In the genomic region with DNA sequence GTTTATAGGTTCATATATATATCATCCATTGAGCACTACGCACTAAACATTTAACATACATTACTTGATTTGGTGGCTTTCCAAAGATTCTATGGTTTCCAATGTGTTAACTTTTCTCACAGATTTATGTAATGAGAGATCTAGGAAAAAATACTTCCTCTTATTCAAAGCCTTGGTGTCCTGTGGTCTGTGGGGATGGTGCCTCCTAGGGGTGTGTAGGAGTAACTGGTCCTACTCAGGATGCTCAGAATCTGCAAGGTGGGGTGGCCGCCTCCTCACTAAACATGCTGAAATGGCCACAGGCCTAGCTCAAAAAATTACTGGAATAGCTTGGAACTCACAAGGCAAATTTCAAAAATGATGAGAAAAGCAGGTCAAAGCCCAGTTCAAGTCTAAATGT, we compare ENCODE assay signal across 8 cellular contexts. TPM values are rescaled to one million over a fixed set of nuclear protein-coding genes. Genes with fewer than 3 reads are reported as not detected.
A peak's percentile ranks its signal among the peaks of the same experiment; 100 is the strongest.
DNase-seq lines count a peak whose midpoint lies in the region; ATAC-seq and TF ChIP-seq lines count a peak whose summit lies in the region.

No MANE protein-coding gene starts in this region.

- H3K9me3 Mint-ChIP-seq in stimulated activated naive CD8-positive, alpha-beta T cell treated with anti-CD3 and anti-CD28 coated beads, Interleukin-15, amount 100 ng/mL, for 72 hours: no peaks in the 10 kb centered on the region

- H3K9me3 ChIP-seq in AG04450 (ENCODE audit: control insufficient read depth, insufficient read depth, low read length): peaks cover 4% of the 10 kb centered on the region; the same call in 1 of the 2 replicates

- H3K4me1 Mint-ChIP-seq in stimulated activated naive CD8-positive, alpha-beta T cell treated with anti-CD3 and anti-CD28 coated beads, Interleukin-15, amount 100 ng/mL, for 72 hours: peaks cover 91% of the 10 kb centered on the region

- no peak overlapping the region for H3K4me3 ChIP-seq in AG04450 (ENCODE audit: low read depth, low read length)

- CTCF ChIA-PET in AG04450 (lab: Charles Lee): interaction anchor here (1.7 to 3.2 kb wide), 4 partner anchors 10 to 89 kb away, joined by 4 to 15 read pairs (median 10); no protein-coding TSS in a partner anchor

- peak; percentile 33 for TF ChIP-seq CTCF in AG04450 (IDR thresholded peaks at IDR 0.05; ENCODE audit: low read depth, low read length)
- peak; percentile 67 for TF ChIP-seq CTCF in GM12874 (IDR thresholded peaks at IDR 0.05; ENCODE audit: insufficient read depth, low read depth, low read length)
- TF ChIP-seq CTCF in foreskin keratinocyte (conservative IDR thresholded peaks at IDR 0.05): peak; percentile 50

- no peak overlapping the region for H3K27ac ChIP-seq in AG04450 (ENCODE audit: low read depth, low read length)
- H3K27ac ChIP-seq in foreskin keratinocyte: no peak overlapping the region

- H3K4me1 ChIP-seq in foreskin keratinocyte: peaks cover under 1% of the 10 kb centered on the region

- POLR2A ChIA-PET in AG04450 (lab: Yijun Ruan, JAX): no interaction called here

- H3K27ac Mint-ChIP-seq in stimulated activated naive CD8-positive, alpha-beta T cell treated with anti-CD3 and anti-CD28 coated beads, Interleukin-15, amount 100 ng/mL, for 72 hours: no peak overlapping the region

- DNase-seq in AG04450 (ENCODE audit: low read depth, low spot score): no peak
- peak; percentile 46 for DNase-seq in SIG-M5 (lab: John Stamatoyannopoulos, UW)
- DNase-seq in foreskin keratinocyte: no peak
- DNase-seq in stimulated activated naive CD8-positive, alpha-beta T cell treated with anti-CD3 and anti-CD28 coated beads, Interleukin-15, amount 100 ng/mL, for 72 hours: no peak
- no peak for DNase-seq in NCI-H1048 (lab: John Stamatoyannopoulos, UW)
- no peak for DNase-seq in EL

- ATAC-seq in foreskin keratinocyte: no peak
- peak; percentile 57 for ATAC-seq in stimulated activated naive CD8-positive, alpha-beta T cell treated with anti-CD3 and anti-CD28 coated beads, Interleukin-15, amount 100 ng/mL, for 72 hours
- no peak for ATAC-seq in HG02678 (IDR thresholded peaks at IDR 0.05; ENCODE audit: unreplicated experiment)

- H3K27me3 Mint-ChIP-seq in stimulated activated naive CD8-positive, alpha-beta T cell treated with anti-CD3 and anti-CD28 coated beads, Interleukin-15, amount 100 ng/mL, for 72 hours: no peaks in the 10 kb centered on the region

- H3K27me3 ChIP-seq in AG04450 (ENCODE audit: control insufficient read depth, insufficient read depth, low read length): peaks cover 18% of the 10 kb centered on the region
- peaks cover 30% of the 10 kb centered on the region for H3K27me3 ChIP-seq in foreskin keratinocyte

- peak overlapping the region in 1 of 2 donors; percentile 46 for H3K4me3 Mint-ChIP-seq in stimulated activated naive CD8-positive, alpha-beta T cell treated with anti-CD3 and anti-CD28 coated beads, Interleukin-15, amount 100 ng/mL, for 72 hours

RNA-seq across cellular contexts. Expression of gene GPR55, which starts 11.6 kb away (rescaled TPM):
- not detected in 2 replicates for polyA plus RNA-seq in AG04450 (2011; rRNA removed)
- polyA minus RNA-seq in AG04450 (2011; rRNA and poly(A)+ RNA removed): not detected in 2 replicates
- not detected in 2 replicates for total RNA-seq in foreskin keratinocyte
- not detected in 2 replicates for polyA plus RNA-seq in foreskin keratinocyte

RNA-seq across cellular contexts. Expression of gene ITM2C, which starts 48.7 kb away (rescaled TPM):
- polyA plus RNA-seq in AG04450 (2011; rRNA removed) (371 and 551 TPM in 2 replicates), foreskin keratinocyte (53.7 and 56.0 TPM in 2 replicates)
- 169 and 246 TPM in 2 replicates for polyA minus RNA-seq in AG04450 (2011; rRNA and poly(A)+ RNA removed)
- total RNA-seq in foreskin keratinocyte: 51.2 and 51.6 TPM in 2 replicates
